In the genomic region with DNA sequence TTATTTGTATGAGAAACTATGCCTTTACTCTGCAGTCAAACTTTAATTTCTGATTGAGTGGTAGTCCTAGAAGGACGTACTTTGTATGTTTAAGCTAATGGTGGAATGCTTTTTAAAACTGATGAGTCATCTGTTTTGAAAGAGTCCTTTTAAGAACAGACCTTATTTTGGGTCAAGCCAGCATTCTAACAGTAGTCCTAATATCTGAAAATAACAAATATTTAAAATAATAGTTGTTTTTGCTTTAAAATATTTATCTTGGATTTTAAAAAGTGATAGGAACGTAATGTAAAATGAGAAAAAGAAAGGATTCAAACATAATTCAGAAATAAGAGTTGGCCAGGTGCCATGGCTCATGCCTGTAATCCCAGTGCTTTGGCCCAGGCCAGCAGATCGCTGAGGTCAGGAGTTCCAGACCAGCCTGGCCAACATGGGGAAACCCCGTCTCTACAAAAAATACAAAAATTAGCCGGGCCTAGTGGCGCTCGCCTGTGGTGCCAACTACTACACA, we compare ENCODE assay signal across 9 cellular contexts. TPM values are rescaled to one million over a fixed set of nuclear protein-coding genes. Genes with fewer than 3 reads are reported as not detected.
A peak's percentile ranks its signal among the peaks of the same experiment; 100 is the strongest.
DNase-seq lines count a peak whose midpoint lies in the region; ATAC-seq, FAIRE-seq and TF ChIP-seq lines count a peak whose summit lies in the region.
"Had no signal": no experiment of that assay in that cellular context is flagged by ENCODE, and none has a peak within 500 bp of the region (broad histone marks: within the 10 kb centered on the region; RNA-seq: fewer than 3 reads in every experiment).

No MANE protein-coding gene starts in this region.

- peaks cover 36% of the 10 kb centered on the region for H3K4me1 ChIP-seq in DND-41 (ENCODE audit: insufficient read depth, low read length)
- peaks cover 22% of the 10 kb centered on the region for H3K4me1 ChIP-seq in MM.1S (ENCODE audit: low read length)
- H3K4me1 ChIP-seq in mammary epithelial cell (ENCODE audit: insufficient read depth, low read length) = peaks cover 8% of the 10 kb centered on the region
- peaks cover 5% of the 10 kb centered on the region for H3K4me1 ChIP-seq in mesenchymal stem cell (ENCODE audit: control insufficient read depth, insufficient read depth, low read depth, low read length)

- no peak overlapping the region for H4K91ac ChIP-seq in mesenchymal stem cell (ENCODE audit: low read length)

- no peak overlapping the region for H3K4ac ChIP-seq in mesenchymal stem cell (ENCODE audit: low read depth in 1 of 2, low read length in 2 of 2)

- peak overlapping the region; percentile 46 for H4K8ac ChIP-seq in mesenchymal stem cell (ENCODE audit: low read length)

- H3K18ac ChIP-seq in mesenchymal stem cell (ENCODE audit: low read depth in 1 of 2, low read length in 2 of 2) = no peak overlapping the region

- FAIRE-seq in GM12892 (lab: Jason Lieb, UNC) = no peak

- no peak overlapping the region for H3K4me3 ChIP-seq in DND-41 (ENCODE audit: low read depth in 1 of 2, low read length in 2 of 2)
- peak overlapping the region; percentile 88 for H3K4me3 ChIP-seq in MM.1S (ENCODE audit: low read length)
- H3K4me3 ChIP-seq in mammary epithelial cell (replicated peaks in 1 of 3; ENCODE audit: insufficient read depth in 1 of 3, low read depth in 2 of 3, low read length in 3 of 3) = peak overlapping the region; percentile 85 to 95 (median 85)
- H3K4me3 ChIP-seq in mesenchymal stem cell (ENCODE audit: insufficient read depth in 1 of 2, low read depth in 1 of 2, low read length in 2 of 2) = peak overlapping the region in 1 of 2 experiments; percentile 87

- no peak overlapping the region for H2BK120ac ChIP-seq in mesenchymal stem cell (ENCODE audit: low read depth, low read length)

- H2AFZ ChIP-seq in DND-41 (ENCODE audit: low read depth, low read length) (no peak overlapping the region), MM.1S (ENCODE audit: low read length) (0 out of 2 replicates have a peak overlapping the region, but pooled peaks have one; percentile 14), mammary epithelial cell (ENCODE audit: low read depth, low read length) (no peak overlapping the region), mesenchymal stem cell (ENCODE audit: low read depth, low read length) (no peak overlapping the region)

- TF ChIP-seq CTCF in DND-41 (IDR thresholded peaks at IDR 0.05; ENCODE audit: borderline replicate concordance, extremely low read depth, low read length, poor library complexity, severe bottlenecking) (no peak), MM.1S (IDR thresholded peaks at IDR 0.05; ENCODE audit: low read length) (no peak), mammary epithelial cell (conservative IDR thresholded peaks at IDR 0.05 in 1 of 2, IDR thresholded peaks at IDR 0.05 in 1 of 2; ENCODE audit: extremely low read depth in 1 of 2, insufficient read depth in 1 of 2, low read depth in 1 of 2, low read length in 2 of 2) (no peak)

- H3K36me3 ChIP-seq in DND-41 (ENCODE audit: insufficient read depth, low read length) (peaks cover 17% of the 10 kb centered on the region), MM.1S (replicated peaks; ENCODE audit: insufficient read depth, low read length) (no peaks in the 10 kb centered on the region; the same call in 1 of the 2 replicates), mammary epithelial cell (ENCODE audit: insufficient read depth, low read length) (no peaks in the 10 kb centered on the region), mesenchymal stem cell (ENCODE audit: control insufficient read depth in 1 of 2, insufficient read depth in 2 of 2, low read depth in 1 of 2, low read length in 2 of 2) (peaks cover 0 to 8% of the 10 kb centered on the region in 2 experiments)

- peaks cover 31% of the 10 kb centered on the region for H3F3A ChIP-seq in MM.1S (ENCODE audit: insufficient read depth, low read length)

- TF ChIP-seq POLR2A in GM12892 (IDR thresholded peaks at IDR 0.05; ENCODE audit: low read depth, low read length) = no peak

- H3K27ac ChIP-seq in DND-41 (ENCODE audit: low read length) (no peak overlapping the region), MM.1S (ENCODE audit: low read length) (peak overlapping the region; percentile 85), mammary epithelial cell (ENCODE audit: insufficient read depth, low read depth, low read length) (peak overlapping the region; percentile 76), mesenchymal stem cell (ENCODE audit: low read length, poor library complexity, severe bottlenecking) (no peak overlapping the region)

- peak overlapping the region; percentile 72; the same call in 1 of the 2 replicates for H3K4me2 ChIP-seq in DND-41 (ENCODE audit: insufficient read depth, low read length)
- peak overlapping the region; percentile 63 for H3K4me2 ChIP-seq in MM.1S (ENCODE audit: low read depth, low read length)
- peak overlapping the region; percentile 92 for H3K4me2 ChIP-seq in mammary epithelial cell (ENCODE audit: insufficient read depth, low read depth, low read length)
- H3K4me2 ChIP-seq in mesenchymal stem cell (ENCODE audit: low read length, poor library complexity, severe bottlenecking) = no peak overlapping the region

- no peaks in the 10 kb centered on the region for H3K9me2 ChIP-seq in MM.1S (replicated peaks; ENCODE audit: insufficient read depth, low read length)

- H3K79me2 ChIP-seq in DND-41 (ENCODE audit: insufficient read depth, low read length) (peaks cover 40% of the 10 kb centered on the region), MM.1S (ENCODE audit: low read length) (peaks cover 35% of the 10 kb centered on the region), mammary epithelial cell (ENCODE audit: insufficient read depth, low read length) (peaks cover 34% of the 10 kb centered on the region)

- H4K20me1 ChIP-seq in DND-41 (ENCODE audit: insufficient read depth, low read length) (peaks cover 26% of the 10 kb centered on the region; the same call in 1 of the 2 replicates), MM.1S (ENCODE audit: insufficient read depth, low read length) (0 out of 2 replicates have a peak, but pooled peaks cover 2% of the 10 kb centered on the region), mammary epithelial cell (ENCODE audit: insufficient read depth, low read length) (no peaks in the 10 kb centered on the region)

- 45% methylated on average over 7 of the region's 7 CpGs for WGBS in mammary epithelial cell (ENCODE audit: low coverage, missing lambda C conversion rate)
- 86% methylated on average over 6 of the region's 7 CpGs for WGBS in mesenchymal stem cell

- H3K27me3 ChIP-seq in DND-41 (ENCODE audit: insufficient read depth, low read length, poor library complexity) (peaks cover 3% of the 10 kb centered on the region), MM.1S (replicated peaks; ENCODE audit: insufficient read depth, low read length) (no peaks in the 10 kb centered on the region), mammary epithelial cell (ENCODE audit: insufficient read depth, low read length) (no peaks in the 10 kb centered on the region), mesenchymal stem cell (ENCODE audit: control insufficient read depth in 1 of 2, insufficient read depth in 1 of 2, low read length in 2 of 2) (no peaks in the 10 kb centered on the region)
- H3K27me3 ChIP-seq: SJSA1 had no signal

- no peak for DNase-seq in DND-41
- DNase-seq in MM.1S = peak; percentile 82
- DNase-seq in mammary epithelial cell = peak; percentile 35
- DNase-seq in mesenchymal stem cell = peak; percentile 75
- no peak for DNase-seq in GM12892 (ENCODE audit: insufficient read length)
- no peak for DNase-seq in activated CD4-positive, alpha-beta T cell treated with anti-CD3 and anti-CD28 coated beads for 48 hours
- DNase-seq in middle frontal gyrus (ENCODE audit: extremely low spot score, low spot score) = no peak

- H2AK5ac ChIP-seq in mesenchymal stem cell (ENCODE audit: low read length, severe bottlenecking) = no peak overlapping the region

- in situ Hi-C loops in mammary epithelial cell (cut with MboI; ENCODE audit: low sequenced_read_pairs in 2 of 2) = no loop called here

- H3K23ac ChIP-seq in mesenchymal stem cell (ENCODE audit: low read length in 2 of 2) = no peak overlapping the region

- no peak for ATAC-seq in DND-41 (ENCODE audit: insufficient read depth, low read depth)
- no peak for ATAC-seq in GM18511 (IDR thresholded peaks at IDR 0.05; ENCODE audit: unreplicated experiment)

- H3K9me3 ChIP-seq in DND-41 (ENCODE audit: insufficient read depth, low read length, severe bottlenecking) (no peaks in the 10 kb centered on the region), MM.1S (replicated peaks; ENCODE audit: insufficient read depth, low read length) (no peaks in the 10 kb centered on the region), mammary epithelial cell (replicated peaks; ENCODE audit: insufficient read depth, low read length) (no peaks in the 10 kb centered on the region), mesenchymal stem cell (ENCODE audit: control insufficient read depth, low read length) (no peaks in the 10 kb centered on the region)
- H3K9me3 ChIP-seq: SJSA1 had no signal

- no peak overlapping the region for H2BK5ac ChIP-seq in mesenchymal stem cell (ENCODE audit: low read depth, low read length, poor library complexity, severe bottlenecking)

- peaks cover 6% of the 10 kb centered on the region for H3K79me1 ChIP-seq in mesenchymal stem cell (replicated peaks; ENCODE audit: low read length, poor library complexity, severe bottlenecking)

- H3K9ac ChIP-seq in DND-41 (ENCODE audit: low read depth, low read length) (no peak overlapping the region), MM.1S (ENCODE audit: low read length) (peak overlapping the region; percentile 90), mammary epithelial cell (ENCODE audit: insufficient read depth, low read length) (no peak overlapping the region), mesenchymal stem cell (ENCODE audit: low read length) (peak overlapping the region; percentile 97)

- no peak overlapping the region for H3K14ac ChIP-seq in mesenchymal stem cell (ENCODE audit: low read length in 2 of 2)

- H2BK15ac ChIP-seq in mesenchymal stem cell (ENCODE audit: low read depth, poor library complexity, severe bottlenecking) = no peak overlapping the region

- H2BK12ac ChIP-seq in mesenchymal stem cell (ENCODE audit: low read length in 2 of 2) = no peak overlapping the region

- intact Hi-C loops in mammary epithelial cell (cut with micrococcal nuclease) = loop anchor here (1.0 kb wide), 1 partner anchor 67 kb away; no protein-coding TSS in a partner anchor

- BruUV-seq in mammary epithelial cell (replicated peaks; lab: Mats Ljungman, UMichigan) = no TSS peak

- dilution Hi-C loops in mammary epithelial cell (cut with HindIII; ENCODE audit: low sequenced_read_pairs) = no loop called here

- CTCF ChIA-PET in mammary epithelial cell (lab: Charles Lee; ENCODE audit: low non-redundant PET) = no interaction called here

RNA-seq across cellular contexts. Expression of a gene that starts 1.3 kb away (rescaled TPM):
- 10 to 100 TPM; 21.3 to 28.2 TPM for total RNA-seq in mammary epithelial cell
- polyA plus RNA-seq in mammary epithelial cell = 12.9 TPM
- polyA minus RNA-seq in mammary epithelial cell = 20.2 TPM
- polyA plus RNA-seq in mesenchymal stem cell (2013, experiment 1 of 2) = 14.2 TPM
- 14.6 TPM for polyA plus RNA-seq in mesenchymal stem cell (2013, experiment 2 of 2)
- 15.8 TPM for polyA plus RNA-seq in GM12892 (2012; ENCODE audit: missing spikeins)

Comparison
In these comparisons a context has a peak if more than half of its experiments do, and no peak if none do; other contexts are left out.
1. DNase-seq: peak in MM.1S (single experiment), mammary epithelial cell (single experiment) and mesenchymal stem cell (single experiment); none in DND-41 (single experiment), GM12892 (single experiment), activated CD4-positive, alpha-beta T cell treated with anti-CD3 and anti-CD28 coated beads for 48 hours (single experiment) and middle frontal gyrus (single experiment).
2. H3K27ac ChIP-seq: peak in MM.1S (single experiment) and mammary epithelial cell (single experiment); none in DND-41 (single experiment) and mesenchymal stem cell (single experiment).
3. H3K4me3 ChIP-seq: peak in MM.1S (single experiment) and mammary epithelial cell (3 of 3); none in DND-41 (0 of 2).
4. H3K9ac ChIP-seq: peak in MM.1S (single experiment) and mesenchymal stem cell (single experiment); none in DND-41 (single experiment) and mammary epithelial cell (single experiment).